ENCODE assay signal across 1 cellular context in the genomic region with DNA sequence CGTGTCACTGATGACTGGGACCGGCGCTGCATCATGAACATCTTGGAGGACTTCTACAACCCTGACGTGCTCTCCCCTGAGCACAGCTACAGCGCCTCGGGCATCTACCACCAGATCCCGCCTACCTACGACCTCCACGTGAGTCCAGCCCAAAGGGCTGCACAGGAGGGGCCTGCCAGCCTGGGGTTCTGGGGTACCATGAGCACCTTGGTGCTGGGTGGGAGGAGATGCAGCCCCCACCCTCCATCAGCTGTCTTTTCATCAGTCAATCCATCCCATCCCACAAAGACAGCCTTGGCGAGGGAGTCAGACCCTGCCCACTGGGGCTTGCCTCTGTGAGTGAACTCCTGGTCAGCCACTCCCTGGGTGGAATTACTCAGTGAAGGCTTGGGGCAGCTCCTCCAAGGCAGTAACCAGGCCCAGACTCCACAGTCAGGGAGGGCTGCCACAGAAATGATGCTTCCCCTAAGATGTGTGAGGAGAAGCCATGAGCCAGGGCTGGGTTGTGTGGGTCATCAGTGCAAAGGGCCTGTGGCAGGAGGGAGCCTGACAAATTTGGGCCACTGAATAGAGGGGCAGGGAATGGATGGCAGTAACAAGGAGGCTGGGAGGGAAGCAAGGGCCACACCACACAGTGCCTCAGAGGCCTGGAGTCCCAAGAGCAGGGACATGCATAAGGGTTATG.
TF ChIP-seq lines count a peak whose summit lies in the region.

No MANE protein-coding gene starts in this region.

TF ChIP-seq in H1, 55 proteins besides CTCF, POLR2A, EP300 and RAD21:
- no peak for TF ChIP-seq SIN3A (conservative IDR thresholded peaks at IDR 0.05 in 1 of 2, IDR thresholded peaks at IDR 0.05 in 1 of 2; ENCODE audit: low read depth in 1 of 2, low read length in 2 of 2)
- 0 out of 2 replicates have a peak, but pooled peaks have one; percentile 15 for TF ChIP-seq KDM1A (IDR thresholded peaks at IDR 0.05; ENCODE audit: borderline replicate concordance, low read length)
